ENCODE assay signal across 1 cellular context in genomic region chr6:120083186-120083585, GRCh38.
TF ChIP-seq lines count a peak whose summit lies in the region.

No MANE protein-coding gene starts in this region.

TF ChIP-seq in HepG2, 621 proteins besides CTCF, POLR2A, EP300 and RAD21 (continued from another document):
- no peak for TF ChIP-seq NFIB (CRISPR knock-in tag; IDR thresholded peaks at IDR 0.05; ENCODE audit: borderline replicate concordance)
